Comparison of ENCODE assay signal across 9 cellular contexts in the genomic region with DNA sequence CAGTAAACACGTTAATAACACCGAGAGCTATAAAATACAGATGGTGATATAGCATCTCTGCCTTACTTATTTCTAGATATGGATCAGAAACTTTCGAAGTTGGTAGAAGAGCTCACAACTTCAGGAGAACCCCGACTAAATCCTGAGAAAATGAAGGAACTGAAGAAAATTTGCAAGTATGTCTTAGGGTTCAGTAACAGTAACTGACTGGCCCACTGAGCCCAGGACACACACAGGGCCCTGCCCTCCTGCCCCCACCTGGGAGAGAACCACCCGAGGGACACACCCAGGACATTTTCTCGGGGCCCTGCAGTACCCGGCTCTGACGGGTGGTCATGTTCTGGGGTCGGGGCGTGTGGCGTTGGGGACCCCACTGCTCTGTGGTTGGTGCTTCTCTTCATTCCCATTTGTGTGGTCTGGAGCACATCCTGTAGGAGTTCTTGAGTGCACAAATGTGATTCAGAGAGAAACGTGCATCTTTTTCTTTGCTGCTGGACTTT. TPM values are rescaled to one million over a fixed set of nuclear protein-coding genes. Genes with fewer than 3 reads are reported as not detected.
DNase-seq lines count a peak whose midpoint lies in the region; ATAC-seq and TF ChIP-seq lines count a peak whose summit lies in the region.
"Had no signal": no experiment of that assay in that cellular context is flagged by ENCODE, and none has a peak within 500 bp of the region (broad histone marks: within the 10 kb centered on the region; RNA-seq: fewer than 3 reads in every experiment).

No MANE protein-coding gene starts in this region.

- peak overlapping the region; percentile 52 for H3K9ac ChIP-seq in endocrine pancreas (ENCODE audit: control insufficient read depth, insufficient read depth, low read length)
- peak overlapping the region; percentile 90 for H3K9ac ChIP-seq in neural progenitor cell

- no peaks in the 10 kb centered on the region for H3K9me2 ChIP-seq in OCI-LY7 (ENCODE audit: insufficient read depth, low read length)

- H2AFZ ChIP-seq in OCI-LY7 (ENCODE audit: low read length) (no peak overlapping the region; the same call in 1 of the 2 replicates), neural progenitor cell (replicated peaks) (peak overlapping the region; percentile 26)

- DNase-seq in OCI-LY7 (ENCODE audit: low spot score) = no peak
- no peak for DNase-seq in neural progenitor cell (ENCODE audit: low spot score)
- no peak for DNase-seq in hepatic stellate cell (ENCODE audit: low spot score)

- H3K27me3 ChIP-seq in endocrine pancreas (ENCODE audit: control insufficient read depth, insufficient read depth, low read length) (no peaks in the 10 kb centered on the region), neural progenitor cell (no peaks in the 10 kb centered on the region)

- H3K4me3 Mint-ChIP-seq in neural progenitor cell = peak overlapping the region; percentile 92

- H3K9me3 ChIP-seq in OCI-LY7 (ENCODE audit: low read length) (no peaks in the 10 kb centered on the region), endocrine pancreas (ENCODE audit: control insufficient read depth, low read length) (no peaks in the 10 kb centered on the region), neural progenitor cell (ENCODE audit: low read depth) (no peaks in the 10 kb centered on the region)

- peaks cover 25% of the 10 kb centered on the region for H3K36me3 ChIP-seq in OCI-LY7 (ENCODE audit: insufficient read depth, low read length)
- no peaks in the 10 kb centered on the region for H3K36me3 ChIP-seq in endocrine pancreas (ENCODE audit: control insufficient read depth, insufficient read depth, low read length)
- H3K36me3 ChIP-seq in neural progenitor cell = no peaks in the 10 kb centered on the region

- no peak overlapping the region for H3K27ac Mint-ChIP-seq in neural progenitor cell

- H3K79me2 ChIP-seq in OCI-LY7 (ENCODE audit: insufficient read depth, low read depth, low read length) = peaks cover 17% of the 10 kb centered on the region; the same call in 1 of the 2 replicates
- peaks cover 31% of the 10 kb centered on the region for H3K79me2 ChIP-seq in neural progenitor cell (ENCODE audit: low read depth)

- peaks cover 32% of the 10 kb centered on the region for H3K4me1 Mint-ChIP-seq in neural progenitor cell

- CTCF ChIA-PET in OCI-LY7 (lab: Charles Lee; ENCODE audit: unreplicated experiment) = no interaction called here

- peaks cover 42% of the 10 kb centered on the region for H3F3A ChIP-seq in neural progenitor cell (ENCODE audit: low read depth)

- peaks cover 29% of the 10 kb centered on the region for H3K4me1 ChIP-seq in OCI-LY7 (ENCODE audit: insufficient read depth, low read length, poor library complexity, severe bottlenecking)
- no peaks in the 10 kb centered on the region for H3K4me1 ChIP-seq in endocrine pancreas (ENCODE audit: control insufficient read depth, insufficient read depth, low read length)
- H3K4me1 ChIP-seq in neural progenitor cell = peaks cover 7% of the 10 kb centered on the region

- H3K36me3 Mint-ChIP-seq in neural progenitor cell = peaks cover 19% of the 10 kb centered on the region

- intact Hi-C loops in OCI-LY7 (cut with micrococcal nuclease; ENCODE audit: unreplicated experiment) = loop anchor here (5.0 kb wide), 2 partner anchors 81 to 336 kb away; a partner anchor contains a TSS

- peaks cover 3% of the 10 kb centered on the region for H3K27me3 Mint-ChIP-seq in neural progenitor cell (ENCODE audit: insufficient read depth, low read depth)

- H3K27ac ChIP-seq in C4-2B (peak overlapping the region; percentile 91), OCI-LY7 (ENCODE audit: low read depth, low read length, poor library complexity, severe bottlenecking) (peak overlapping the region; percentile 51), neural progenitor cell (peak overlapping the region; percentile 92)

- no peak for ATAC-seq in GM21717 (IDR thresholded peaks at IDR 0.05; ENCODE audit: unreplicated experiment)
- no peak for ATAC-seq in GM21529 (IDR thresholded peaks at IDR 0.05; ENCODE audit: unreplicated experiment)
- no peak for ATAC-seq in GM21825 (IDR thresholded peaks at IDR 0.05; ENCODE audit: unreplicated experiment)

- H3K4me2 ChIP-seq in OCI-LY7 (ENCODE audit: low read length) (peak overlapping the region; percentile 76), neural progenitor cell (peak overlapping the region; percentile 99)

- H3K4me3 ChIP-seq in OCI-LY7 (ENCODE audit: low read depth, low read length, poor library complexity, severe bottlenecking) (peak overlapping the region; percentile 76), endocrine pancreas (ENCODE audit: control insufficient read depth, insufficient read depth, low read length) (peak overlapping the region; percentile 68), neural progenitor cell (peak overlapping the region; percentile 93)

- H3K9me3 Mint-ChIP-seq in neural progenitor cell = peaks cover 3% of the 10 kb centered on the region

- POLR2A ChIA-PET in OCI-LY7 (lab: Charles Lee) = interaction anchor here (0.7 to 2.1 kb wide), 2 partner anchors 58 to 100 kb away, joined by 3 to 10 read pairs; a partner anchor contains a TSS

- TF ChIP-seq CTCF in C4-2B (conservative IDR thresholded peaks at IDR 0.05) (no peak), OCI-LY7 (conservative IDR thresholded peaks at IDR 0.05; ENCODE audit: low read length) (no peak), neural progenitor cell (IDR thresholded peaks at IDR 0.05) (no peak)

- peaks cover 5% of the 10 kb centered on the region; the same call in 1 of the 2 replicates for H4K20me1 ChIP-seq in OCI-LY7 (ENCODE audit: insufficient read depth, low read length)
- H4K20me1 ChIP-seq in neural progenitor cell (ENCODE audit: low read depth) = peaks cover 9% of the 10 kb centered on the region

- TSS peak; percentile 76 for BruUV-seq in OCI-LY7 (replicated peaks; lab: Mats Ljungman, UMichigan)

RNA-seq across cellular contexts. Expression of a gene that starts 1.1 kb away (rescaled TPM):
- 13.2 and 17.9 TPM in 2 replicates for total RNA-seq in OCI-LY7 (2014; rRNA removed; shearing (Covaris generic))
- total RNA-seq in OCI-LY7 (2022) (43.2 and 45.0 TPM in 2 replicates), neural progenitor cell (ENCODE audit: low replicate concordance) (10.9 and 19.2 TPM in 2 replicates)

RNA-seq across cellular contexts. Expression of a gene that starts 58.2 kb away (rescaled TPM):
- not detected in 2 replicates for total RNA-seq in OCI-LY7 (2014; rRNA removed; shearing (Covaris generic))
- total RNA-seq in OCI-LY7 (2022) (not detected in 2 replicates), neural progenitor cell (ENCODE audit: low replicate concordance) (not detected in 2 replicates)
- total RNA-seq: SK-MEL-5 had no signal

RNA-seq across cellular contexts. Expression of a gene that starts 58.4 kb away (rescaled TPM):
- 52.5 and 53.2 TPM in 2 replicates for total RNA-seq in OCI-LY7 (2014; rRNA removed; shearing (Covaris generic))
- total RNA-seq in OCI-LY7 (2022) (59.3 and 64.2 TPM in 2 replicates), neural progenitor cell (ENCODE audit: low replicate concordance) (38.2 and 68.6 TPM in 2 replicates)
